In the genomic region with DNA sequence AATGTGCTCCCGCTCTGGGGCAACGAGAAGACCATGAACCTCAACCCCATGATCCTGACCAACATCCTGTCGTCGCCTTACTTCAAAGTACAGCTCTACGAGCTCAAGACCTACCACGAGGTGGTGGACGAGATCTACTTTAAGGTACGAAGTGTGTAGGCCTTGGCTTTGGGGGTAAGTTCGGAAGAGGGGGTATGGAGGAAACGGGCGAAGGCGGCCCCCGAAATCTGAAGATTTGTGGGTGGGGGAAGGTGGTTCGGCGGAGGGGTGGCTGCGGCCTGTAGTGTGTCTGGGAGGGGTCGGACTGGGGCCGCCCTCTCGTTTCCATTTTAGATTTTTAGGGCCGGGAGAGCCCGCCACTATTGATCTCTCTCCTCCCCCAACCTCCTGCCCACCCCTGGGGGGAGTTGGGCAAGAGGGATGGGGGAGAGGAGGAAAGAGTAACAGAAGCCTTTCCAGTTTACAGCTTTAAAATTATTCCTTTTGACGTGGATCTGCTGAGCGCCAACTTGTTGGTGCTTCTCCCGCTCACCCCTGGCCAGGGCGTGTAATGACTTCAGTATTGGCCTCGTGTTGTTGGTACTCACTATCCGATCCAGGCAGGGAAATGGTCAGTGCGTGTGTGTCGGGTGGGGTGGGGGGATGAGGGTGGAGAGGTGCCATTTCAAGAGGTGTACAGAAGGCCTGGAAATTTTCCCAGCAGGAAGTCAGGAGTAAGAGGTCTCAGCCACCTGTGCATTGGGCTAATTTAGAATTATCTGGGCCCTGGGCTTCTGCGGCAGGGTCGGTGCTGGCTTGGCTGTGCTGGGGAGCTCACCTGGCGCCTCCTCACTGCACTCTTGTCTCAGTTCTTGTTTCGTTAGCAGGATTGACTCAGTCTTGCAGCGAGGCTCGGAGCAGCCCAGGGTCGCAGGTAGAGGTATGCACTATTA, we compare ENCODE assay signal across 8 cellular contexts. TPM values are rescaled to one million over a fixed set of nuclear protein-coding genes. Genes with fewer than 3 reads are reported as not detected.
DNase-seq lines count a peak whose midpoint lies in the region; ATAC-seq and TF ChIP-seq lines count a peak whose summit lies in the region.

No MANE protein-coding gene starts in this region.

- peak overlapping the region; percentile 96 for H3K4me3 Mint-ChIP-seq in activated CD4-positive, alpha-beta memory T cell treated with anti-CD3 and anti-CD28 coated beads for 36 hours
- peak overlapping the region; percentile 96 for H3K4me3 Mint-ChIP-seq in memory B cell

- TF ChIP-seq CTCF in dorsolateral prefrontal cortex (IDR thresholded peaks at IDR 0.05 in 54 of 56, conservative IDR thresholded peaks at IDR 0.05 in 2 of 56; ENCODE audit: low read depth in 1 of 56, partially characterized antibody in 56 of 56), result peak in 6 of 56 donors; percentile 5 to 48 (median 24)

- POLR2A ChIA-PET in activated CD4-positive, alpha-beta memory T cell treated with anti-CD3 and anti-CD28 coated beads for 36 hours (lab: Charles Lee), result interaction anchor here (0.6 to 5.0 kb wide), 21 partner anchors 10 to 407 kb away, joined by 3 to 79 read pairs (median 7); a partner anchor contains a TSS

- ATAC-seq in GM18870 (IDR thresholded peaks at IDR 0.05; ENCODE audit: unreplicated experiment), result peak; percentile 67
- peak; percentile 51 for ATAC-seq in HG03108 (IDR thresholded peaks at IDR 0.05; ENCODE audit: unreplicated experiment)
- ATAC-seq in memory B cell (ENCODE audit: low read depth), result peak; percentile 71

- peaks cover 47% of the 10 kb centered on the region for H3K36me3 Mint-ChIP-seq in activated CD4-positive, alpha-beta memory T cell treated with anti-CD3 and anti-CD28 coated beads for 36 hours
- H3K36me3 Mint-ChIP-seq in memory B cell, result peaks cover 7% of the 10 kb centered on the region

- intact Hi-C loops in activated CD4-positive, alpha-beta memory T cell treated with anti-CD3 and anti-CD28 coated beads for 36 hours (cut with micrococcal nuclease), result loop anchor here (1.0 to 5.0 kb wide), 10 partner anchors 16 to 420 kb away; a partner anchor contains a TSS
- intact Hi-C loops in dorsolateral prefrontal cortex (cut with DNase I), result loop anchor here (1.0 to 10.0 kb wide), 5 partner anchors 53 to 204 kb away; a partner anchor contains a TSS

- H3K4me1 Mint-ChIP-seq in activated CD4-positive, alpha-beta memory T cell treated with anti-CD3 and anti-CD28 coated beads for 36 hours (ENCODE audit: low read depth), result peaks cover 44% of the 10 kb centered on the region
- H3K4me1 Mint-ChIP-seq in memory B cell, result peaks cover 27% of the 10 kb centered on the region

- H3K9me3 Mint-ChIP-seq in activated CD4-positive, alpha-beta memory T cell treated with anti-CD3 and anti-CD28 coated beads for 36 hours, result no peaks in the 10 kb centered on the region
- no peaks in the 10 kb centered on the region for H3K9me3 Mint-ChIP-seq in memory B cell

- H3K27me3 ChIP-seq in dorsolateral prefrontal cortex, result no peaks in the 10 kb centered on the region

- CTCF ChIA-PET in activated CD4-positive, alpha-beta memory T cell treated with anti-CD3 and anti-CD28 coated beads for 36 hours (lab: Charles Lee), result interaction anchor here (0.8 to 3.4 kb wide), 13 partner anchors 10 to 205 kb away, joined by 3 to 31 read pairs (median 7); a partner anchor contains a TSS

- H3K27me3 Mint-ChIP-seq in activated CD4-positive, alpha-beta memory T cell treated with anti-CD3 and anti-CD28 coated beads for 36 hours, result no peaks in the 10 kb centered on the region
- H3K27me3 Mint-ChIP-seq in memory B cell, result no peaks in the 10 kb centered on the region

- H3K4me3 ChIP-seq in dorsolateral prefrontal cortex, result peak overlapping the region; percentile 53 to 96 (median 87)

- peak overlapping the region; percentile 99 for H3K27ac Mint-ChIP-seq in activated CD4-positive, alpha-beta memory T cell treated with anti-CD3 and anti-CD28 coated beads for 36 hours
- H3K27ac Mint-ChIP-seq in memory B cell, result peak overlapping the region; percentile 98

- H3K27ac ChIP-seq in dorsolateral prefrontal cortex, result peak overlapping the region; percentile 91 to 99 (median 98)

- DNase-seq in AG08396 (ENCODE audit: low spot score) (peak; percentile 34), NCI-H446 treated with DMSO at 0.1 percent for 48 hours (lab: John Stamatoyannopoulos, UW) (peak; percentile 47), dorsolateral prefrontal cortex (peak in 4 of 10 donors; percentile 38 to 82 (median 56)), memory B cell (ENCODE audit: low spot score in 2 of 2) (peak in 1 of 2 donors; percentile 64)
- peak; percentile 78 for DNase-seq in activated CD4-positive, alpha-beta memory T cell treated with anti-CD3 and anti-CD28 coated beads for 36 hours
- DNase-seq in stimulated activated CD8-positive, alpha-beta memory T cell treated with anti-CD3 and anti-CD28 coated beads, Interleukin-2, amount 100 ng/mL, for 48 hours (ENCODE audit: low read depth in 2 of 2), result peak; percentile 36 to 40

RNA-seq across cellular contexts. Expression of a gene that starts 0.9 kb away (rescaled TPM):
- 10 to 100 TPM; 57.0 to 63.5 TPM for total RNA-seq in activated CD4-positive, alpha-beta memory T cell treated with anti-CD3 and anti-CD28 coated beads for 36 hours
- total RNA-seq in dorsolateral prefrontal cortex, result 10 to 100 TPM; 22.4 to 46.1 (median 32.8) TPM

RNA-seq across cellular contexts. Expression of a gene that starts 19.7 kb away (rescaled TPM):
- not detected for total RNA-seq in activated CD4-positive, alpha-beta memory T cell treated with anti-CD3 and anti-CD28 coated beads for 36 hours
- total RNA-seq in dorsolateral prefrontal cortex, result 1 to 10 TPM in 3 of 120 experiments, under 1 TPM in 91, not detected in 26; 0.13 to 1.1 (median 0.37) TPM

RNA-seq across cellular contexts. Expression of a gene that starts 32.1 kb away (rescaled TPM):
- 10 to 100 TPM; 25.6 to 25.8 TPM for total RNA-seq in activated CD4-positive, alpha-beta memory T cell treated with anti-CD3 and anti-CD28 coated beads for 36 hours
- total RNA-seq in dorsolateral prefrontal cortex, result 10 to 100 TPM in 104 of 120 experiments, 1 to 10 TPM in 16; 6.1 to 22.0 (median 14.4) TPM

RNA-seq across cellular contexts. Expression of a gene that starts 53.5 kb away (rescaled TPM):
- total RNA-seq in activated CD4-positive, alpha-beta memory T cell treated with anti-CD3 and anti-CD28 coated beads for 36 hours, result 10 to 100 TPM; 40.8 to 46.8 TPM
- total RNA-seq in dorsolateral prefrontal cortex, result 100 to 1,000 TPM in 10 of 120 experiments, 10 to 100 TPM in 110; 46.9 to 162 (median 74.2) TPM
